ENCODE assay signal across 4 cellular contexts in the genomic region with DNA sequence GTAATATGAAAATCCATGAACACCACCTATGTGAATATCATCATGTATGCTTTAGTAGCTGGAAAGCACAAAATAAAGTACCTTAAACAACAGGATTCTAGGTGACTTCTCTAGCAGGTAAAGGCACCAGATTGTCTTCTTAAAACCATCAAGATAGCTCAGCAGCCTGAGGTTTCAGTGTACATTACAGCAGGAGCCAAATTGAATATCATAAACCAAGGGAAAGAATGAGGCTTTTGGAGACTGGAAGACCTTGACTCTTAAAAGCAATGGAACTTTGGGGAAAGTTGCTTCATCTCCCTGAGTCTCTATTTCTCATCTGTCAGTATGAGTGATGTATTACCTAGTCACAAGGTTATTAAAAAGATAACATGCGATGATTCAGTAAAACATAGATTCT.
"Had no signal": no experiment of that assay in that cellular context is flagged by ENCODE, and none has a peak within 500 bp of the region (broad histone marks: within the 10 kb centered on the region; RNA-seq: fewer than 3 reads in every experiment).

No MANE protein-coding gene starts in this region.

- DNase-seq: H9, HCEC 1CT, IMR-90 had no signal

- H3K4me2 ChIP-seq: GM23338 had no signal

- H3K27ac Mint-ChIP-seq: GM23338, H9 had no signal

- H2AFZ ChIP-seq: GM23338 had no signal

- H3K4me3 Mint-ChIP-seq: GM23338, H9 had no signal

- H3K4me1 Mint-ChIP-seq: GM23338, H9 had no signal

- H3K4me3 ChIP-seq: GM23338 had no signal

- ATAC-seq: GM23338 had no signal
